Comparison of ENCODE assay signal across 8 cellular contexts in genomic region chr4:125313497-125313896, GRCh38. TPM values are rescaled to one million over a fixed set of nuclear protein-coding genes. Genes with fewer than 3 reads are reported as not detected.
DNase-seq lines count a peak whose midpoint lies in the region; ATAC-seq and TF ChIP-seq lines count a peak whose summit lies in the region.

No MANE protein-coding gene starts in this region.

- no peaks in the 10 kb centered on the region for H3K36me3 Mint-ChIP-seq in memory B cell

- no peak overlapping the region for H3K27ac Mint-ChIP-seq in memory B cell

- POLR2A ChIA-PET in AG04450 (lab: Yijun Ruan, JAX), result interaction anchor here (0.7 to 1.8 kb wide), 3 partner anchors 76 to 1481 kb away, joined by 3 to 5 read pairs (median 3); no protein-coding TSS in a partner anchor

- H3K27me3 ChIP-seq in AG04450 (ENCODE audit: control insufficient read depth, insufficient read depth, low read length), result no peaks in the 10 kb centered on the region
- H3K27me3 ChIP-seq in RWPE2 (ENCODE audit: insufficient read depth, poor library complexity, severe bottlenecking), result no peaks in the 10 kb centered on the region
- H3K27me3 ChIP-seq in vagina, result no peaks in the 10 kb centered on the region

- H3K4me1 ChIP-seq in RWPE2 (ENCODE audit: insufficient read depth, poor library complexity, severe bottlenecking) (no peaks in the 10 kb centered on the region), vagina (peaks cover 34% of the 10 kb centered on the region)

- H3K4me3 ChIP-seq in AG04450 (ENCODE audit: low read depth, low read length) (no peak overlapping the region), NB4 (ENCODE audit: low read depth, low read length) (no peak overlapping the region), RWPE2 (ENCODE audit: severe bottlenecking) (no peak overlapping the region), coronary artery (no peak overlapping the region), vagina (no peak overlapping the region)

- H3K4me3 Mint-ChIP-seq in memory B cell, result peak overlapping the region; percentile 17

- ATAC-seq in HG02588 (IDR thresholded peaks at IDR 0.05; ENCODE audit: unreplicated experiment) (peak; percentile 30), RWPE2 (ENCODE audit: low read depth) (no peak; the same call in 2 of the 3 replicates), memory B cell (ENCODE audit: low read depth) (no peak)

- intact Hi-C loops in vagina (cut with DNase I), result loop anchor here (10.0 kb wide), 1 partner anchor 421 kb away; no protein-coding TSS in a partner anchor

- no peaks in the 10 kb centered on the region for H3K36me3 ChIP-seq in RWPE2 (ENCODE audit: low read depth)
- H3K36me3 ChIP-seq in vagina, result no peaks in the 10 kb centered on the region

- H3K9me3 ChIP-seq in AG04450 (ENCODE audit: control insufficient read depth, insufficient read depth, low read length) (peaks cover 4% of the 10 kb centered on the region), RWPE2 (ENCODE audit: severe bottlenecking) (no peaks in the 10 kb centered on the region), vagina (no peaks in the 10 kb centered on the region)

- DNase-seq in AG04450 (ENCODE audit: low read depth, low spot score) (peak; percentile 83), GM10266 (ENCODE audit: extremely low spot score) (peak; percentile 59), NB4 (ENCODE audit: low read depth) (peak; percentile 69), RWPE2 (ENCODE audit: low spot score) (no peak), coronary artery (ENCODE audit: low spot score) (no peak), memory B cell (ENCODE audit: low spot score in 2 of 2) (no peak), vagina (ENCODE audit: extremely low spot score in 2 of 2) (no peak)

- TF ChIP-seq POLR2A in NB4 (IDR thresholded peaks at IDR 0.05; ENCODE audit: extremely low read depth, insufficient read length) (no peak), vagina (IDR thresholded peaks at IDR 0.05) (no peak)

- no peaks in the 10 kb centered on the region for H3K9me3 Mint-ChIP-seq in memory B cell

- peaks cover 18% of the 10 kb centered on the region for H3K4me1 Mint-ChIP-seq in memory B cell

- H3K27me3 Mint-ChIP-seq in memory B cell, result peaks cover 24% of the 10 kb centered on the region

- peak; percentile 92 for TF ChIP-seq CTCF in AG04450 (IDR thresholded peaks at IDR 0.05; ENCODE audit: low read depth, low read length)
- TF ChIP-seq CTCF in GM10266 (IDR thresholded peaks at IDR 0.05; ENCODE audit: control insufficient read depth, insufficient read depth, low read depth, missing control alignments), result peak; percentile 73
- peak; percentile 42 for TF ChIP-seq CTCF in NB4 (IDR thresholded peaks at IDR 0.05; ENCODE audit: low read depth, low read length)
- peak; percentile 92 for TF ChIP-seq CTCF in RWPE2 (IDR thresholded peaks at IDR 0.05; ENCODE audit: poor library complexity, severe bottlenecking)
- TF ChIP-seq CTCF in coronary artery (IDR thresholded peaks at IDR 0.05), result peak; percentile 79
- peak; percentile 70 to 85 (median 70) for TF ChIP-seq CTCF in vagina (IDR thresholded peaks at IDR 0.05)

- CTCF ChIA-PET in AG04450 (lab: Charles Lee), result interaction anchor here (0.6 to 2.3 kb wide), 42 partner anchors 8 to 1578 kb away, joined by 3 to 14 read pairs (median 3); no protein-coding TSS in a partner anchor

- no peak overlapping the region for H3K27ac ChIP-seq in AG04450 (ENCODE audit: low read depth, low read length)
- no peak overlapping the region for H3K27ac ChIP-seq in RWPE2 (ENCODE audit: poor library complexity, severe bottlenecking)
- no peak overlapping the region for H3K27ac ChIP-seq in coronary artery
- H3K27ac ChIP-seq in vagina, result no peak overlapping the region

RNA-seq across cellular contexts. Expression of gene FAT4, which starts 1.3 kb away (rescaled TPM):
- 15.4 and 18.0 TPM in 2 replicates for polyA plus RNA-seq in AG04450 (2011; rRNA removed)
- polyA minus RNA-seq in AG04450 (2011; rRNA and poly(A)+ RNA removed), result 47.3 and 66.9 TPM in 2 replicates
- 9.8 TPM for total RNA-seq in vagina

Comparison
In these comparisons a context has a peak if more than half of its experiments do, and no peak if none do; other contexts are left out.
1. DNase-seq: peak in AG04450 (single experiment), GM10266 (single experiment) and NB4 (single experiment); none in RWPE2 (single experiment), coronary artery (single experiment), memory B cell (0 of 2) and vagina (0 of 2).
2. CTCF ChIP-seq: peak in every context shown above with its lines; median percentile 92 in AG04450; 92 in RWPE2; 79 in coronary artery; 73 in GM10266; 70 in vagina; 42 in NB4.